Comparison of ENCODE assay signal across 9 cellular contexts in the genomic region with DNA sequence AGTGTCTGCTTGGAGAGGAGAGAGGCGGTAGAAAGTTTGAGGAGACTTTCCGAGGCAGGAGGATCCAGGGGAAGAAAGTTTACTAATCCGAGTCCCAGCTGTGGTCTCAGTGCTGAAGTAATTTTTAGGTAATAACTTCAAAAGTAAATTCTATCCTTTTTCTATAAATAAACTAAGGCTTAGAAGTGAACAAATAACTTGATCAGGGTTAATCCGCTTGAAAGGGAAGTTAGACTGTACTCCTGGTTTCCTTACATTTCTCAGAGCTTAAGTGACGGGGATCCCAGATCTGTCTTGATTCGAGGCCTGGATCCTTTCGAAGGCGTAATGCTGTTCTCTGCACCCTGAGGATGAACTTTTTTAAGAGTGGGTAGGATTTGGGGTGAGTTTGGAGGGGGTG. TPM values are rescaled to one million over a fixed set of nuclear protein-coding genes. Genes with fewer than 3 reads are reported as not detected.
DNase-seq lines count a peak whose midpoint lies in the region; ATAC-seq and TF ChIP-seq lines count a peak whose summit lies in the region.
"Had no signal": no experiment of that assay in that cellular context is flagged by ENCODE, and none has a peak within 500 bp of the region (broad histone marks: within the 10 kb centered on the region; RNA-seq: fewer than 3 reads in every experiment).

No MANE protein-coding gene starts in this region.

- intact Hi-C loops in A673 (cut with micrococcal nuclease; ENCODE audit: unreplicated experiment) (loop anchor here (5.0 kb wide), 1 partner anchor 137 kb away; no protein-coding TSS in a partner anchor), breast epithelium (cut with DNase I; ENCODE audit: low total_unique reads) (no loop called here)

- BruUV-seq in A673 (replicated peaks; lab: Mats Ljungman, UMichigan): no TSS peak

- POLR2A ChIA-PET in A673 (lab: Charles Lee; ENCODE audit: low non-redundant PET): interaction anchor here (0.7 kb wide), 1 partner anchor 86 kb away, joined by 3 read pairs; no protein-coding TSS in a partner anchor

- H3K9me3 ChIP-seq in A673 (ENCODE audit: low read depth, low read length, poor library complexity, severe bottlenecking) (no peaks in the 10 kb centered on the region), HUES6 (ENCODE audit: control insufficient read depth, insufficient read depth, low read depth, low read length) (no peaks in the 10 kb centered on the region), breast epithelium (no peaks in the 10 kb centered on the region), mucosa of rectum (ENCODE audit: control insufficient read depth in 2 of 2, low read length in 2 of 2) (no peaks in the 10 kb centered on the region)

- H3K9ac ChIP-seq in HUES6 (ENCODE audit: low read length) (peak overlapping the region; percentile 5), mucosa of rectum (ENCODE audit: low read depth in 1 of 2, low read length in 2 of 2) (peak overlapping the region; percentile 93 to 98)

- DNase-seq in A673 (ENCODE audit: low spot score): no peak
- no peak for DNase-seq in breast epithelium (ENCODE audit: low spot score in 2 of 2)
- DNase-seq in NCI-H774 (lab: John Stamatoyannopoulos, UW): no peak
- DNase-seq: cerebellar nuclear complex had no signal

- peaks cover 23% of the 10 kb centered on the region for H3K4me1 ChIP-seq in A673 (ENCODE audit: insufficient read depth, low read length, poor library complexity, severe bottlenecking)
- peaks cover 27% of the 10 kb centered on the region for H3K4me1 ChIP-seq in HUES6 (ENCODE audit: control insufficient read depth, insufficient read depth, low read length)
- peaks cover 0 to 15% of the 10 kb centered on the region in 2 donors for H3K4me1 ChIP-seq in breast epithelium
- peaks cover 28 to 33% of the 10 kb centered on the region in 2 donors for H3K4me1 ChIP-seq in mucosa of rectum (ENCODE audit: control insufficient read depth in 2 of 2, insufficient read depth in 2 of 2, low read length in 2 of 2)

- CTCF ChIA-PET in A673 (lab: Charles Lee): no interaction called here

- peak overlapping the region; percentile 100 for H3K27ac ChIP-seq in A673 (ENCODE audit: low read depth, low read length, poor library complexity, severe bottlenecking)
- no peak overlapping the region for H3K27ac ChIP-seq in HUES6 (ENCODE audit: low read depth, low read length)
- H3K27ac ChIP-seq in breast epithelium: peak overlapping the region in 1 of 2 donors; percentile 99
- H3K27ac ChIP-seq in mucosa of rectum (ENCODE audit: low read depth in 2 of 2, low read length in 2 of 2): no peak overlapping the region

- H3K4me3 ChIP-seq in A673 (ENCODE audit: low read depth, low read length, poor library complexity, severe bottlenecking) (peak overlapping the region; percentile 93), HUES6 (ENCODE audit: low read depth, low read length) (peak overlapping the region; percentile 87), breast epithelium (peak overlapping the region; percentile 68 to 95 (median 92)), mucosa of rectum (ENCODE audit: low read length in 2 of 2) (peak overlapping the region; percentile 94 to 96)

- TF ChIP-seq POLR2A in breast epithelium (IDR thresholded peaks at IDR 0.05): no peak

- H3K27me3 ChIP-seq in A673 (replicated peaks; ENCODE audit: insufficient read depth, low read depth, low read length, poor library complexity): no peaks in the 10 kb centered on the region
- H3K27me3 ChIP-seq in HUES6 (ENCODE audit: control insufficient read depth, insufficient read depth, low read length): no peaks in the 10 kb centered on the region
- no peaks in the 10 kb centered on the region for H3K27me3 ChIP-seq in breast epithelium
- H3K27me3 ChIP-seq in mucosa of rectum (ENCODE audit: control insufficient read depth in 2 of 2, insufficient read depth in 2 of 2, low read length in 2 of 2): no peaks in the 10 kb centered on the region

- TF ChIP-seq CTCF in A673 (conservative IDR thresholded peaks at IDR 0.05; ENCODE audit: low read depth, low read length): no peak
- no peak for TF ChIP-seq CTCF in breast epithelium (IDR thresholded peaks at IDR 0.05)

- no peak for ATAC-seq in GM21717 (IDR thresholded peaks at IDR 0.05; ENCODE audit: unreplicated experiment)
- no peak for ATAC-seq in GM21423 (IDR thresholded peaks at IDR 0.05; ENCODE audit: unreplicated experiment)
- ATAC-seq in GM21528 (IDR thresholded peaks at IDR 0.05; ENCODE audit: low FRiP score, unreplicated experiment): no peak

- peaks cover 19% of the 10 kb centered on the region for H3K36me3 ChIP-seq in A673 (ENCODE audit: insufficient read depth, low read length, poor library complexity, severe bottlenecking)
- H3K36me3 ChIP-seq in HUES6 (ENCODE audit: control insufficient read depth, insufficient read depth, low read length): peaks cover 35% of the 10 kb centered on the region
- H3K36me3 ChIP-seq in breast epithelium: no peaks in the 10 kb centered on the region
- H3K36me3 ChIP-seq in mucosa of rectum (ENCODE audit: control insufficient read depth in 2 of 2, insufficient read depth in 2 of 2, low read length in 2 of 2): peaks cover 5% of the 10 kb centered on the region in 2 donors

RNA-seq across cellular contexts. Expression of a gene that starts 2.6 kb away (rescaled TPM):
- total RNA-seq in A673 (2021): 38.2 and 38.8 TPM in 2 replicates
- 10 to 100 TPM; 15.2 to 26.3 (median 16.7) TPM for total RNA-seq in breast epithelium
